In the genomic region with DNA sequence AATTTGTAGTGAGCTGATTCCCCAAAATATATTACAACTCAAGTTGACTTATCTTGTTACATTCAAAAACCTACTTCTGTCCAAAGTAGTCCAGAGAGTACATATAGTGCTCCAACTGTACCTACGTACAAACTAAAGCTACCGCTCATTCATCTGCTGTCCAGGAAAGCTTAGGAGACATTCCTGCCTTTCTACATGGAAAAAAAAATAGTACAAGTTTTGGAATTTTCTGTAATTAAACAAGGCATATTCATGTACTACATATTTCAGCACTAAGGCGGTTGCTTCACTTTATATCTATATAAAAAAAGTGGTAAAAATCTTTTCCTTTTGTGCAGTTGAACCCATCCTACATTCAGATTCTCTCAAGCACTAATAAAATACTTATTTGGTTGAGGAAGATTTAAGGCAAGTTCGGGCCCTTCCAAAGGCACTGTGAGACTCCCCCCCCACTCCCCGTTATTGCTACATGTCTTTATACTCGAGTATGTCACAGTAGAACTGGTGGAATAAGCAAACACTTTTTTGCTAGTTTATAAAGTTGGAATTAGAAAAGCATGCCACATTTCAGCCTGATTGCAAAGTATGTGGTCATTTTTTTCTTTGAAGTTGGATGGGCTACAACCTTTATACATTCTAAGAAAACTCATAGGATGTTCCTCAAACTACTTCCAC, we compare ENCODE assay signal across 8 cellular contexts. TPM values are rescaled to one million over a fixed set of nuclear protein-coding genes. Genes with fewer than 3 reads are reported as not detected.
DNase-seq lines count a peak whose midpoint lies in the region; ATAC-seq, FAIRE-seq and TF ChIP-seq lines count a peak whose summit lies in the region.

No MANE protein-coding gene starts in this region.

- H3K27me3 ChIP-seq in esophagus (ENCODE audit: control insufficient read depth in 1 of 2, insufficient read depth in 2 of 2, low read length in 2 of 2) (no peaks in the 10 kb centered on the region), trophoblast cell (ENCODE audit: insufficient read depth, low read length) (no peaks in the 10 kb centered on the region)

- H3K4ac ChIP-seq in trophoblast cell (ENCODE audit: low read depth, low read length): no peak overlapping the region

- H2BK12ac ChIP-seq in trophoblast cell (ENCODE audit: low read length): no peak overlapping the region

- H4K12ac ChIP-seq in trophoblast cell (ENCODE audit: low read depth, low read length): no peak overlapping the region

- H3K14ac ChIP-seq in trophoblast cell (ENCODE audit: low read length): no peak overlapping the region

- no peak overlapping the region for H4K91ac ChIP-seq in trophoblast cell (ENCODE audit: low read depth, low read length)

- peaks cover 54% of the 10 kb centered on the region for H3K79me1 ChIP-seq in trophoblast cell (ENCODE audit: low read length)

- peak overlapping the region; percentile 30 for H3K9ac ChIP-seq in SK-N-MC (ENCODE audit: insufficient read length)
- no peak overlapping the region for H3K9ac ChIP-seq in trophoblast cell (ENCODE audit: low read length)

- H4K8ac ChIP-seq in trophoblast cell (ENCODE audit: low read depth, low read length): no peak overlapping the region

- H2AK5ac ChIP-seq in trophoblast cell (ENCODE audit: low read length): no peak overlapping the region

- peak overlapping the region; percentile 87 for H3K4me3 ChIP-seq in GM12864 (ENCODE audit: low read depth, low read length)
- peak overlapping the region; percentile 65 for H3K4me3 ChIP-seq in SK-N-MC
- H3K4me3 ChIP-seq in esophagus (ENCODE audit: low read depth in 1 of 2, low read length in 2 of 2): peak overlapping the region; percentile 41 to 47
- H3K4me3 ChIP-seq in trophoblast cell (ENCODE audit: low read depth, low read length): no peak overlapping the region

- peaks cover 10% of the 10 kb centered on the region for H3K36me3 ChIP-seq in SK-N-MC (ENCODE audit: insufficient read depth, low read length)
- peaks cover 9 to 16% of the 10 kb centered on the region in 2 donors for H3K36me3 ChIP-seq in esophagus (ENCODE audit: control insufficient read depth in 2 of 2, insufficient read depth in 2 of 2, low read length in 1 of 2)
- H3K36me3 ChIP-seq in trophoblast cell (ENCODE audit: control insufficient read depth in 1 of 2, insufficient read depth in 2 of 2, low read length in 2 of 2): peaks cover 15% of the 10 kb centered on the region in 2 experiments

- peaks cover 35% of the 10 kb centered on the region for H3K79me2 ChIP-seq in trophoblast cell (ENCODE audit: control insufficient read depth, insufficient read depth, low read length, poor library complexity)

- TF ChIP-seq CTCF in GM12864 (IDR thresholded peaks at IDR 0.05; ENCODE audit: low read depth, low read length, missing control alignments): no peak

- no peak overlapping the region for H3K23ac ChIP-seq in trophoblast cell (ENCODE audit: low read length)

- FAIRE-seq in GM12891 (lab: Jason Lieb, UNC): no peak

- TF ChIP-seq POLR2A in GM12891 (IDR thresholded peaks at IDR 0.05; ENCODE audit: low read depth, low read length): no peak

- no peak for ATAC-seq in HG03196 (IDR thresholded peaks at IDR 0.05; ENCODE audit: unreplicated experiment)

- peak overlapping the region; percentile 96 for H3K27ac ChIP-seq in SK-N-MC
- H3K27ac ChIP-seq in esophagus (ENCODE audit: low read depth in 2 of 2, low read length in 1 of 2): peak overlapping the region; percentile 73 to 98
- H3K27ac ChIP-seq in trophoblast cell (ENCODE audit: low read depth, low read length): peak overlapping the region; percentile 6

- H3K9me3 ChIP-seq in SK-N-MC (ENCODE audit: low read depth, low read length) (no peaks in the 10 kb centered on the region), esophagus (ENCODE audit: control insufficient read depth in 2 of 2, insufficient read depth in 1 of 2, low read depth in 1 of 2, low read length in 1 of 2) (no peaks in the 10 kb centered on the region), trophoblast cell (ENCODE audit: insufficient read depth, low read depth, low read length) (peaks cover 2% of the 10 kb centered on the region)

- H2AFZ ChIP-seq in trophoblast cell (ENCODE audit: insufficient read depth, low read length, poor library complexity): no peak overlapping the region

- H3K4me1 ChIP-seq in esophagus (ENCODE audit: control insufficient read depth in 2 of 2, insufficient read depth in 2 of 2, low read length in 1 of 2) (peaks cover 4 to 15% of the 10 kb centered on the region in 2 donors), trophoblast cell (ENCODE audit: control insufficient read depth in 1 of 2, insufficient read depth in 2 of 2, low read length in 2 of 2) (peaks cover 30 to 38% of the 10 kb centered on the region in 2 experiments)

- no peak overlapping the region for H2BK120ac ChIP-seq in trophoblast cell (ENCODE audit: insufficient read depth, low read length, poor library complexity)

- no peak overlapping the region for H3K18ac ChIP-seq in trophoblast cell (ENCODE audit: low read length)

- peak overlapping the region; percentile 43 for H3K4me2 ChIP-seq in trophoblast cell (ENCODE audit: low read length)

- H2BK5ac ChIP-seq in trophoblast cell (ENCODE audit: low read depth, low read length, poor library complexity): no peak overlapping the region

- DNase-seq in GM12864 (ENCODE audit: low read depth): no peak
- no peak for DNase-seq in SK-N-MC (ENCODE audit: low read depth, low spot score)
- DNase-seq in trophoblast cell: no peak
- no peak for DNase-seq in Ammon's horn (ENCODE audit: low spot score)
- DNase-seq in T1000 (lab: John Stamatoyannopoulos, UW): no peak
- no peak for DNase-seq in GM12891 (ENCODE audit: insufficient read length, low spot score)

- 3 to 6% methylated on average over 6 of the region's 6 CpGs for WGBS in esophagus, 2 donors
- no CpG with 5 or more reads among the region's 6 CpGs for WGBS in trophoblast cell (ENCODE audit: extremely low coverage, insufficient coverage, insufficient read length)

TF ChIP-seq in GM12891, 5 proteins besides CTCF, POLR2A, EP300 and RAD21:
- no peak for TF ChIP-seq PAX5 (IDR thresholded peaks at IDR 0.05; ENCODE audit: insufficient read depth, low read length, severe bottlenecking)
- no peak for TF ChIP-seq SPI1 (IDR thresholded peaks at IDR 0.05; ENCODE audit: low read depth, low read length)
- no peak for TF ChIP-seq TAF1 (IDR thresholded peaks at IDR 0.05; ENCODE audit: low read depth, low read length)
- no peak for TF ChIP-seq POU2F2 (IDR thresholded peaks at IDR 0.05; ENCODE audit: low read depth, low read length)
- TF ChIP-seq POLR2AphosphoS5 (IDR thresholded peaks at IDR 0.05; ENCODE audit: low read depth, low read length): no peak

RNA-seq across cellular contexts. Expression of gene ZFP36L2, which starts 3.8 kb away (rescaled TPM):
- 10 to 100 TPM; 48.1 to 64.2 TPM for polyA plus RNA-seq in esophagus
- 62.0 and 65.7 TPM in 2 replicates for polyA plus RNA-seq in trophoblast cell (2013)
- polyA plus RNA-seq in GM12891 (2012; ENCODE audit: low read depth, missing spikeins): 16.6 TPM

Comparison
In these comparisons a context has a peak if more than half of its experiments do, and no peak if none do; other contexts are left out.
1. H3K27ac ChIP-seq: peak in every context shown above with its lines; median percentile 96 in SK-N-MC; 86 in esophagus; 6 in trophoblast cell.